1 cellular context compared by ENCODE assay signal in the genomic region with DNA sequence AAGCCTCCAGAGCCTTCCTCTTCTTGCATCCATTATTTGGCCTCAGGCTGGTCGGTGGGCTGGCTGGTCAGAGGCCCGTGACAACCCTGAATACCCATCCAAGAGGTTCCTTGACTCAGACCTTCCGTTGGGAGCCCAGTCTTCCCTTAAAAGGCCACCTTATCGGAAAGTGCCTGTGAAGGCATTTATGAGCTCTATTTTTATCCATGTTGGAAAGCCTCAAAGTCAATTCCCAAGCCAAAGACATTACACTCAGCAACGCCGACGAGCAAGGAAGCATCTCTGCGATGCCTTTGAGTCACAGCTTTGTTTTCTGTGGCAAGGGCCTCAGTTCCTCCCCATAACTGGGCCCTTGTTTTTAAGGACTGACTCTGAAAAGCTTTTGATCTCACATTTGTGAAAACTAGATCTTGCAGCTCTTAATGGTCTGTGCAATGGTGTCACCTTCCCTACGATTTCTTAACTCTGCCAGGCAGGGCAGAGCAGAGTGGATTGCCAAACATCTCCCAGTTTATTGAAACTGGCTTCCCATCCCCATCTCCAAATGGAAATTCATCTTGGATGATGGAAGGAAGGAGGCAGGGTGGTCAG.
TF ChIP-seq lines count a peak whose summit lies in the region.

No MANE protein-coding gene starts in this region.

TF ChIP-seq in H1, 55 proteins besides CTCF, POLR2A, EP300 and RAD21:
- TF ChIP-seq SP1 (IDR thresholded peaks at IDR 0.05; ENCODE audit: low read depth, low read length) (no peak), JUND (IDR thresholded peaks at IDR 0.05; ENCODE audit: low read length) (no peak), EGR1 (IDR thresholded peaks at IDR 0.05; ENCODE audit: borderline replicate concordance, low read depth, low read length) (no peak), SIX5 (IDR thresholded peaks at IDR 0.05; ENCODE audit: low read depth, low read length) (no peak), HDAC2 (IDR thresholded peaks at IDR 0.05; ENCODE audit: borderline replicate concordance in 1 of 2, low read depth in 2 of 2, low read length in 2 of 2) (no peak), SIN3A (conservative IDR thresholded peaks at IDR 0.05 in 1 of 2, IDR thresholded peaks at IDR 0.05 in 1 of 2; ENCODE audit: low read depth in 1 of 2, low read length in 2 of 2) (no peak), SUZ12 (IDR thresholded peaks at IDR 0.05; ENCODE audit: low read length) (no peak)
